Comparison of ENCODE assay signal across 8 cellular contexts in the genomic region with DNA sequence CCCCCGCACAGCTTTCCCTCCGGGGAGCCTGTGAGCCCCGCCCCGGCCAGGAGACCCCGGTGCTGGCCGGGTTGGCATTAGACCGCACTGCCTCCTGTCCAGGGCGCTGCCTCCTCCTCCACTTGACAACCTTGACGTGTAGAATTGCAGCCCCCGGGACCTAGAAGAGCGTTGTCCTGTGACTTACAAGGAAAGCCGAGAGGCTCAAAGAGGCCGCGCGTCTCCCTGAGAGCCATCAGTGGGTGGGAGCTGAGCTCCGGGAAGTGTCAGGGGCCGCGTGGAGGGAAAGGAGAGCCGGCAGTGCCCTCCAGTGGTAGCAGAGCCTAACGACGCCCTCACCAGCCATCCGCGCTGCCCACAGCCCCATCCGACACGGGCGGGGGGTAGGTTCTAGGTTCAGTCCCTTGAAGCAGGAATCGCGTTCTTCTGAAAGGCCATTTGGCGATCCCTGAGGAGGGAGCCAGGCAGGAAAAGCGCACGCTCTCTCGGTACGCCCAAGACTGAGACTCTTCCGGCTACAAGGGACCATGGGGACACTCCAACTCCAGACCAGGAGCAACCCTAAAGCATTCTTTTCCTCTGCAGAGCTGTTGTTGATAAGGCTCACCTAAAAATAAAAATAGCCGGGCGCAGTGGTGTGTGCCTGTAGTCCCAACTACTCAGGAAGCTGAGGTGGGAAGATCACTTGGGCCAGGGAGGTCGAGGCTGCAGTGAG. TPM values are rescaled to one million over a fixed set of nuclear protein-coding genes. Genes with fewer than 3 reads are reported as not detected.
DNase-seq lines count a peak whose midpoint lies in the region; ATAC-seq and TF ChIP-seq lines count a peak whose summit lies in the region.

No MANE protein-coding gene starts in this region.

- no peaks in the 10 kb centered on the region for H3K9me3 Mint-ChIP-seq in CD14-positive monocyte
- H3K9me3 Mint-ChIP-seq in activated CD8-positive, alpha-beta T cell treated with anti-CD3 and anti-CD28 coated beads, Interleukin-2, amount 10 ng/mL, durations not matched to agents 7 days and 5 days (ENCODE audit: insufficient read depth), result no peaks in the 10 kb centered on the region

- no CpG with 5 or more reads among the region's 37 CpGs for WGBS in mesendoderm (ENCODE audit: extremely low coverage, insufficient coverage, low lambda C conversion rate)

- H2BK5ac ChIP-seq in mesendoderm (ENCODE audit: low read length), result no peak overlapping the region

- peaks cover 1 to 5% (median 5%) of the 10 kb centered on the region in 3 donors for H3K27me3 Mint-ChIP-seq in CD14-positive monocyte (ENCODE audit: low read depth in 3 of 3)
- no peaks in the 10 kb centered on the region for H3K27me3 Mint-ChIP-seq in activated CD8-positive, alpha-beta T cell treated with anti-CD3 and anti-CD28 coated beads, Interleukin-2, amount 10 ng/mL, durations not matched to agents 7 days and 5 days (ENCODE audit: low read depth)

- no peaks in the 10 kb centered on the region for H3K79me1 ChIP-seq in mesendoderm (ENCODE audit: low read length)

- peak overlapping the region; percentile 81 for H3K56ac ChIP-seq in mesendoderm (ENCODE audit: low read length)

- H3K4me3 Mint-ChIP-seq in CD14-positive monocyte, result peak overlapping the region; percentile 66 to 90
- H3K4me3 Mint-ChIP-seq in activated CD8-positive, alpha-beta T cell treated with anti-CD3 and anti-CD28 coated beads, Interleukin-2, amount 10 ng/mL, durations not matched to agents 7 days and 5 days, result peak overlapping the region; percentile 48

- H3K27ac Mint-ChIP-seq in CD14-positive monocyte, result no peak overlapping the region
- H3K27ac Mint-ChIP-seq in activated CD8-positive, alpha-beta T cell treated with anti-CD3 and anti-CD28 coated beads, Interleukin-2, amount 10 ng/mL, durations not matched to agents 7 days and 5 days, result no peak overlapping the region

- peak overlapping the region; percentile 53 for H3K23ac ChIP-seq in mesendoderm (ENCODE audit: low read length)

- peak; percentile 60 for DNase-seq in CD14-positive monocyte (ENCODE audit: low spot score)
- DNase-seq in NCI-H69 (lab: John Stamatoyannopoulos, UW), result peak; percentile 89
- peak; percentile 81 for DNase-seq in activated CD8-positive, alpha-beta T cell treated with anti-CD3 and anti-CD28 coated beads, Interleukin-2, amount 10 ng/mL, durations not matched to agents 7 days and 5 days
- peak; percentile 50 for DNase-seq in effector CD8-positive, alpha-beta T cell (lab: John Stamatoyannopoulos, UW)
- peak; percentile 89 for DNase-seq in mesendoderm
- DNase-seq in stimulated activated CD8-positive, alpha-beta memory T cell treated with anti-CD3 and anti-CD28 coated beads, Interleukin-12 subunit alpha, Interleukin-12 subunit beta, amount 100 ng/mL, for 4 hours (ENCODE audit: low read depth), result peak; percentile 44

- no peak overlapping the region for H2AK5ac ChIP-seq in mesendoderm (ENCODE audit: low read length)

- H4K8ac ChIP-seq in mesendoderm (ENCODE audit: low read depth, low read length), result no peak overlapping the region

- no peaks in the 10 kb centered on the region for H3K27me3 ChIP-seq in mesendoderm (ENCODE audit: insufficient read depth, low read length, poor library complexity)

- intact Hi-C loops in CD14-positive monocyte (cut with micrococcal nuclease), result loop anchor here in 1 of 2 donors (5.0 to 10.0 kb wide), 2 partner anchors 333 to 430 kb away; no protein-coding TSS in a partner anchor

- TF ChIP-seq CTCF in CD14-positive monocyte (IDR thresholded peaks at IDR 0.05), result peak; percentile 83

- peaks cover 6% of the 10 kb centered on the region for H3K4me1 ChIP-seq in mesendoderm (ENCODE audit: control insufficient read depth, low read depth, low read length)

- peak overlapping the region; percentile 82 for H3K18ac ChIP-seq in mesendoderm (ENCODE audit: low read length)

- H3K4me3 ChIP-seq in mesendoderm (ENCODE audit: low read length), result no peak overlapping the region

- H3K27ac ChIP-seq in mesendoderm (ENCODE audit: low read depth, low read length), result no peak overlapping the region

- CTCF ChIA-PET in activated CD8-positive, alpha-beta T cell treated with anti-CD3 and anti-CD28 coated beads, Interleukin-2, amount 10 ng/mL, durations not matched to agents 7 days and 5 days (lab: Charles Lee), result interaction anchor here (0.6 to 6.7 kb wide), 44 partner anchors 10 to 430 kb away, joined by 3 to 100 read pairs (median 3); partner anchors contain the start of gene GALNT10

- H3K36me3 ChIP-seq in mesendoderm (ENCODE audit: control insufficient read depth, insufficient read depth, low read length), result no peaks in the 10 kb centered on the region

- no peak overlapping the region for H4K5ac ChIP-seq in mesendoderm (ENCODE audit: low read length)

- H3K4ac ChIP-seq in mesendoderm (ENCODE audit: low read depth, low read length), result peak overlapping the region; percentile 82

- POLR2A ChIA-PET in activated CD8-positive, alpha-beta T cell treated with anti-CD3 and anti-CD28 coated beads, Interleukin-2, amount 10 ng/mL, durations not matched to agents 7 days and 5 days (lab: Charles Lee), result interaction anchor here (0.9 kb wide), 1 partner anchor 215 kb away, joined by 5 read pairs; the partner anchor contains the start of gene GALNT10

- no peaks in the 10 kb centered on the region for H3K79me2 ChIP-seq in mesendoderm (ENCODE audit: control insufficient read depth, insufficient read depth, low read length)

- peak overlapping the region; percentile 60 for H3K9ac ChIP-seq in mesendoderm (ENCODE audit: low read length)

- peak overlapping the region; percentile 63 for H3K4me2 ChIP-seq in mesendoderm (ENCODE audit: low read length)

- H3K36me3 Mint-ChIP-seq in CD14-positive monocyte, result peaks cover 17 to 20% of the 10 kb centered on the region in 2 donors
- H3K36me3 Mint-ChIP-seq in activated CD8-positive, alpha-beta T cell treated with anti-CD3 and anti-CD28 coated beads, Interleukin-2, amount 10 ng/mL, durations not matched to agents 7 days and 5 days (ENCODE audit: low read depth), result no peaks in the 10 kb centered on the region

- H2BK15ac ChIP-seq in mesendoderm (replicated peaks; ENCODE audit: low read depth), result no peak overlapping the region

- H2BK120ac ChIP-seq in mesendoderm (ENCODE audit: low read depth, low read length), result no peak overlapping the region

- H3K4me1 Mint-ChIP-seq in CD14-positive monocyte, result peaks cover 8% of the 10 kb centered on the region
- H3K4me1 Mint-ChIP-seq in activated CD8-positive, alpha-beta T cell treated with anti-CD3 and anti-CD28 coated beads, Interleukin-2, amount 10 ng/mL, durations not matched to agents 7 days and 5 days (ENCODE audit: low read depth), result peaks cover 12% of the 10 kb centered on the region

- ATAC-seq in GM19351 (IDR thresholded peaks at IDR 0.05; ENCODE audit: unreplicated experiment) (peak; percentile 99), HG03457 (IDR thresholded peaks at IDR 0.05; ENCODE audit: unreplicated experiment) (peak; percentile 94)
- peak; percentile 99 for ATAC-seq in activated CD8-positive, alpha-beta T cell treated with anti-CD3 and anti-CD28 coated beads, Interleukin-2, amount 10 ng/mL, durations not matched to agents 7 days and 5 days

RNA-seq across cellular contexts. Expression of gene SAP30L, which starts 40.6 kb away (rescaled TPM):
- 10 to 100 TPM; 21.1 to 36.1 TPM for polyA plus RNA-seq in CD14-positive monocyte
- total RNA-seq in activated CD8-positive, alpha-beta T cell treated with anti-CD3 and anti-CD28 coated beads, Interleukin-2, amount 10 ng/mL, durations not matched to agents 7 days and 5 days, result 10 to 100 TPM; 40.0 to 40.4 TPM
- polyA plus RNA-seq in mesendoderm (2013, experiment 1 of 2), result 39.5 TPM
- polyA plus RNA-seq in mesendoderm (2013, experiment 2 of 2), result 35.2 TPM
